Comparison of ENCODE assay signal across 20 cellular contexts in the genomic region with DNA sequence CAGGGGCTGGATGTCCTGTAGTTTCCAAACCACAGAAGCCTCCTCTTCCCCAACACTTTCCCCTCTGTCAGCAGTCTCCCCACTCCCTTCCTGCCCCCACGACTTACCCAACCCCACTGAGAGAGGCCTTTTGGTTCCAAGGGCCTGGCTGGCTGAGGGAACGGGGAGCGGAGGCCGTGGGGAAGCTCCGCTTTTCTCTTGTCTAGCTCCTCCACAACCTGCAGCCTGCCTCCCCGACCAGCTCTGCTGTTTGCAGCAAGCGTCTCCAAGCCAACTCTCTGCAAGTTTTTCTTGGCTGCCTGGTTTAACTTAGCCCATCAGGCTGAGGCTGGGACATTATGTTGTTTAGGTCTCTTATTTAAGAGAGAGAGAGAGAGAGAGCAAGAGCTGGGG.
A peak's percentile ranks its signal among the peaks of the same experiment; 100 is the strongest.
DNase-seq lines count a peak whose midpoint lies in the region; ATAC-seq and TF ChIP-seq lines count a peak whose summit lies in the region.
"Had no signal": no experiment of that assay in that cellular context is flagged by ENCODE, and none has a peak within 500 bp of the region (broad histone marks: within the 10 kb centered on the region; RNA-seq: fewer than 3 reads in every experiment).

No MANE protein-coding gene starts in this region.

- peak overlapping the region; percentile 55 for H3K27ac Mint-ChIP-seq in WTC11
- no peak overlapping the region for H3K27ac Mint-ChIP-seq in activated T-helper 2 cell treated with anti-CD3 and anti-CD28 coated beads, Interferon-gamma antibody, Interleukin-2, Interleukin-4, amounts not matched to agents 10 μg/mL and 5 μg/mL and 100 μg/mL, durations not matched to agents 14 hours and 24 hours and 36 hours
- H3K27ac Mint-ChIP-seq: activated CD8-positive, alpha-beta T cell treated with anti-CD3 and anti-CD28 coated beads, Interleukin-2, amount 10 ng/mL, durations not matched to agents 7 days and 5 days; effector memory CD8-positive, alpha-beta T cell had no signal

- TF ChIP-seq POLR2A in gastroesophageal sphincter (IDR thresholded peaks at IDR 0.05): no peak

- H3K4me1 ChIP-seq in BLaER1: peaks cover 55% of the 10 kb centered on the region
- H3K4me1 ChIP-seq in gastroesophageal sphincter: peaks cover 0 to 80% (median 50%) of the 10 kb centered on the region in 3 donors

- H3K27me3 ChIP-seq in BLaER1 (no peaks in the 10 kb centered on the region), gastroesophageal sphincter (no peaks in the 10 kb centered on the region)

- peaks cover 2% of the 10 kb centered on the region for H3K4me1 Mint-ChIP-seq in WTC11
- H3K4me1 Mint-ChIP-seq in activated T-helper 2 cell treated with anti-CD3 and anti-CD28 coated beads, Interferon-gamma antibody, Interleukin-2, Interleukin-4, amounts not matched to agents 10 μg/mL and 5 μg/mL and 100 μg/mL, durations not matched to agents 14 hours and 24 hours and 36 hours (ENCODE audit: low read depth): no peaks in the 10 kb centered on the region
- H3K4me1 Mint-ChIP-seq: stimulated activated naive CD8-positive, alpha-beta T cell treated with anti-CD3 and anti-CD28 coated beads, Interleukin-15, amount 100 ng/mL, for 72 hours had no signal

- no peak overlapping the region; the same call in 1 of the 2 replicates for H3K9ac ChIP-seq in BLaER1

- H3K4me3 ChIP-seq in BLaER1 (no peak overlapping the region), gastroesophageal sphincter (no peak overlapping the region), skin epidermis (no peak overlapping the region)

- POLR2A ChIA-PET in WTC11 (lab: Charles Lee): no interaction called here

- in situ Hi-C loops in G401 (cut with HindIII; ENCODE audit: low sequenced_read_pairs): no loop called here

- no peaks in the 10 kb centered on the region for H3K36me3 Mint-ChIP-seq in WTC11
- H3K36me3 Mint-ChIP-seq in activated T-helper 2 cell treated with anti-CD3 and anti-CD28 coated beads, Interferon-gamma antibody, Interleukin-2, Interleukin-4, amounts not matched to agents 10 μg/mL and 5 μg/mL and 100 μg/mL, durations not matched to agents 14 hours and 24 hours and 36 hours (ENCODE audit: low read depth): no peaks in the 10 kb centered on the region

- CTCF ChIA-PET in WTC11 (lab: Charles Lee): interaction anchor here (1.2 to 2.4 kb wide), 4 partner anchors 15 to 92 kb away, joined by 3 to 15 read pairs (median 7); no protein-coding TSS in a partner anchor

- intact Hi-C loops in activated T-helper 2 cell treated with anti-CD3 and anti-CD28 coated beads, Interferon-gamma antibody, Interleukin-2, Interleukin-4, amounts not matched to agents 10 μg/mL and 5 μg/mL and 100 μg/mL, durations not matched to agents 14 hours and 24 hours and 36 hours (cut with micrococcal nuclease): no loop called here

- H3K36me3 ChIP-seq in BLaER1: peaks cover 99% of the 10 kb centered on the region
- H3K36me3 ChIP-seq in gastroesophageal sphincter: peaks cover 0 to 95% of the 10 kb centered on the region in 2 donors

- TF ChIP-seq CTCF in WTC11 (IDR thresholded peaks at IDR 0.05): no peak
- no peak for TF ChIP-seq CTCF in gastroesophageal sphincter (IDR thresholded peaks at IDR 0.05)
- no peak for TF ChIP-seq CTCF in GM20000 (IDR thresholded peaks at IDR 0.05; ENCODE audit: extremely low read depth, missing control alignments)

- H3K9me3 ChIP-seq in BLaER1: no peaks in the 10 kb centered on the region
- H3K9me3 ChIP-seq in gastroesophageal sphincter: no peaks in the 10 kb centered on the region

- H3K4me2 ChIP-seq in BLaER1: peak overlapping the region; percentile 58

- H3K4me3 Mint-ChIP-seq in WTC11: no peak overlapping the region
- no peak overlapping the region for H3K4me3 Mint-ChIP-seq in activated T-helper 2 cell treated with anti-CD3 and anti-CD28 coated beads, Interferon-gamma antibody, Interleukin-2, Interleukin-4, amounts not matched to agents 10 μg/mL and 5 μg/mL and 100 μg/mL, durations not matched to agents 14 hours and 24 hours and 36 hours (ENCODE audit: low read depth)
- H3K4me3 Mint-ChIP-seq: activated CD8-positive, alpha-beta T cell treated with anti-CD3 and anti-CD28 coated beads, Interleukin-2, amount 10 ng/mL, durations not matched to agents 7 days and 5 days; effector memory CD8-positive, alpha-beta T cell; stimulated activated naive CD8-positive, alpha-beta T cell treated with anti-CD3 and anti-CD28 coated beads, Interleukin-15, amount 100 ng/mL, for 72 hours had no signal

- H3K27me3 Mint-ChIP-seq in WTC11 (ENCODE audit: low read depth): no peaks in the 10 kb centered on the region
- H3K27me3 Mint-ChIP-seq in activated T-helper 2 cell treated with anti-CD3 and anti-CD28 coated beads, Interferon-gamma antibody, Interleukin-2, Interleukin-4, amounts not matched to agents 10 μg/mL and 5 μg/mL and 100 μg/mL, durations not matched to agents 14 hours and 24 hours and 36 hours (ENCODE audit: low read depth): no peaks in the 10 kb centered on the region
- H3K27me3 Mint-ChIP-seq: effector memory CD8-positive, alpha-beta T cell; stimulated activated naive CD8-positive, alpha-beta T cell treated with anti-CD3 and anti-CD28 coated beads, Interleukin-15, amount 100 ng/mL, for 72 hours had no signal

- no peak for DNase-seq in WTC11 (ENCODE audit: low spot score)
- no peak for DNase-seq in activated T-helper 2 cell treated with anti-CD3 and anti-CD28 coated beads, Interferon-gamma antibody, Interleukin-2, Interleukin-4, amounts not matched to agents 10 μg/mL and 5 μg/mL and 100 μg/mL, durations not matched to agents 14 hours and 24 hours and 36 hours (ENCODE audit: low spot score)
- DNase-seq in GM20000 (ENCODE audit: low spot score): no peak
- no peak for DNase-seq in G401 (ENCODE audit: low spot score)
- DNase-seq in RKO (ENCODE audit: low spot score): no peak
- DNase-seq: activated CD4-positive, CD25-positive, alpha-beta regulatory T cell treated with anti-CD3 and anti-CD28 coated beads, Interleukin-2, amount 50 U/mL, for 72 hours; activated CD8-positive, alpha-beta T cell treated with anti-CD3 and anti-CD28 coated beads, Interleukin-2, amount 10 ng/mL, durations not matched to agents 7 days and 5 days; activated naive CD4-positive, alpha-beta T cell; activated T-cell treated with anti-CD3 and anti-CD28 coated beads, Interleukin-2, amount 50 U/mL, for 1 hour; amygdala; cerebellar nuclear complex; effector memory CD8-positive, alpha-beta T cell; NCI-H1105 treated with DMSO at 0.1 percent for 48 hours; NCI-H510A treated with DMSO at 0.1 percent for 48 hours; stimulated activated naive CD8-positive, alpha-beta T cell treated with anti-CD3 and anti-CD28 coated beads, Interleukin-15, amount 100 ng/mL, for 72 hours; T-helper 9 cell had no signal

- peaks cover 82% of the 10 kb centered on the region for H4K20me1 ChIP-seq in BLaER1

- H3K27ac ChIP-seq in BLaER1: peak overlapping the region; percentile 56
- H3K27ac ChIP-seq in gastroesophageal sphincter: peak overlapping the region in 3 of 4 donors; percentile 62 to 75 (median 74)
- H3K27ac ChIP-seq in skin epidermis: peak overlapping the region in 18 of 21 experiments; percentile 9 to 77 (median 50)
- H3K27ac ChIP-seq: C4-2B had no signal

- no peaks in the 10 kb centered on the region for H3K9me3 Mint-ChIP-seq in WTC11
- no peaks in the 10 kb centered on the region for H3K9me3 Mint-ChIP-seq in activated T-helper 2 cell treated with anti-CD3 and anti-CD28 coated beads, Interferon-gamma antibody, Interleukin-2, Interleukin-4, amounts not matched to agents 10 μg/mL and 5 μg/mL and 100 μg/mL, durations not matched to agents 14 hours and 24 hours and 36 hours
- H3K9me3 Mint-ChIP-seq: effector memory CD8-positive, alpha-beta T cell; stimulated activated naive CD8-positive, alpha-beta T cell treated with anti-CD3 and anti-CD28 coated beads, Interleukin-15, amount 100 ng/mL, for 72 hours had no signal

- TF ChIP-seq EP300 in gastroesophageal sphincter (IDR thresholded peaks at IDR 0.05): no peak

- ATAC-seq in WTC11 (no peak), gastroesophageal sphincter (no peak)
- ATAC-seq: activated CD8-positive, alpha-beta T cell treated with anti-CD3 and anti-CD28 coated beads, Interleukin-2, amount 10 ng/mL, durations not matched to agents 7 days and 5 days; effector memory CD8-positive, alpha-beta T cell; stimulated activated naive CD8-positive, alpha-beta T cell treated with anti-CD3 and anti-CD28 coated beads, Interleukin-15, amount 100 ng/mL, for 72 hours had no signal

- WGBS in gastroesophageal sphincter (ENCODE audit: low coverage in 1 of 2), 2 donors: 18 to 54% methylated on average over 3 to 6 of the region's 7 CpGs

TF ChIP-seq in WTC11, 78 proteins besides CTCF, POLR2A, EP300 and RAD21 (continues in another document):
- TF ChIP-seq ELF4 (CRISPR knock-in tag; IDR thresholded peaks at IDR 0.05; ENCODE audit: low read depth) (no peak), SMAD4 (CRISPR knock-in tag; IDR thresholded peaks at IDR 0.05) (no peak), HMGA2 (CRISPR knock-in tag; IDR thresholded peaks at IDR 0.05) (no peak)
- TF ChIP-seq, protein P1, sequence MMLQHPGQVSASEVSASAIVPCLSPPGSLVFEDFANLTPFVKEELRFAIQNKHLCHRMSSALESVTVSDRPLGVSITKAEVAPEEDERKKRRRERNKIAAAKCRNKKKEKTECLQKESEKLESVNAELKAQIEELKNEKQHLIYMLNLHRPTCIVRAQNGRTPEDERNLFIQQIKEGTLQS (CRISPR knock-in tag; conservative IDR thresholded peaks at IDR 0.05): no peak
- TF ChIP-seq, protein P2, sequence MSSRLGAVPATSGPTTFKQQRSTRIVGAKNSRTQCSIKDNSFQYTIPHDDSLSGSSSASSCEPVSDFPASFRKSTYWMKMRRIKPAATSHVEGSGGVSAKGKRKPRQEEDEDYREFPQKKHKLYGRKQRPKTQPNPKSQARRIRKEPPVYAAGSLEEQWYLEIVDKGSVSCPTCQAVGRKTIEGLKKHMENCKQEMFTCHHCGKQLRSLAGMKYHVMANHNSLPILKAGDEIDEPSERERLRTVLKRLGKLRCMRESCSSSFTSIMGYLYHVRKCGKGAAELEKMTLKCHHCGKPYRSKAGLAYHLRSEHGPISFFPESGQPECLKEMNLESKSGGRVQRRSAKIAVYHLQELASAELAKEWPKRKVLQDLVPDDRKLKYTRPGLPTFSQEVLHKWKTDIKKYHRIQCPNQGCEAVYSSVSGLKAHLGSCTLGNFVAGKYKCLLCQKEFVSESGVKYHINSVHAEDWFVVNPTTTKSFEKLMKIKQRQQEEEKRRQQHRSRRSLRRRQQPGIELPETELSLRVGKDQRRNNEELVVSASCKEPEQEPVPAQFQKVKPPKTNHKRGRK (CRISPR knock-in tag; IDR thresholded peaks at IDR 0.05; ENCODE audit: borderline replicate concordance): no peak
- TF ChIP-seq, protein P3, sequence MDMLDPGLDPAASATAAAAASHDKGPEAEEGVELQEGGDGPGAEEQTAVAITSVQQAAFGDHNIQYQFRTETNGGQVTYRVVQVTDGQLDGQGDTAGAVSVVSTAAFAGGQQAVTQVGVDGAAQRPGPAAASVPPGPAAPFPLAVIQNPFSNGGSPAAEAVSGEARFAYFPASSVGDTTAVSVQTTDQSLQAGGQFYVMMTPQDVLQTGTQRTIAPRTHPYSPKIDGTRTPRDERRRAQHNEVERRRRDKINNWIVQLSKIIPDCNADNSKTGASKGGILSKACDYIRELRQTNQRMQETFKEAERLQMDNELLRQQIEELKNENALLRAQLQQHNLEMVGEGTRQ (CRISPR knock-in tag; IDR thresholded peaks at IDR 0.05): no peak
